8 cellular contexts compared by ENCODE assay signal in genomic region chr17:29568331-29569244, GRCh38. TPM values are rescaled to one million over a fixed set of nuclear protein-coding genes. Genes with fewer than 3 reads are reported as not detected.
DNase-seq lines count a peak whose midpoint lies in the region; FAIRE-seq and TF ChIP-seq lines count a peak whose summit lies in the region.

Gene TP53I13, plus strand, starts transcription at chr17:29568701. Its CDS starts 58 bp downstream, at chr17:29568759.

- intact Hi-C loops in sigmoid colon (cut with DNase I): loop anchor here (5.0 kb wide), 1 partner anchor 276 kb away; the partner anchor contains the start of gene NUFIP2

- peak within 1 kb of the TSS; percentile 72 for H3K27ac Mint-ChIP-seq in astrocyte (ENCODE audit: unreplicated experiment)

- H3K4me3 Mint-ChIP-seq in astrocyte (ENCODE audit: unreplicated experiment): peak within 1 kb of the TSS; percentile 91

- 1% methylated on average over 85 of the region's 85 CpGs for whole genome bisulfite sequencing in sigmoid colon, 2 donors

- TF ChIP-seq CTCF in HFF-Myc (IDR thresholded peaks at IDR 0.05; ENCODE audit: low read depth, low read length, missing control alignments) (no peak), astrocyte (IDR thresholded peaks at IDR 0.05; ENCODE audit: insufficient read depth, low read depth, low read length) (no peak), sigmoid colon (IDR thresholded peaks at IDR 0.05) (no peak)

- no peaks in the 10 kb centered on the region for H3K9me3 ChIP-seq in astrocyte (ENCODE audit: insufficient read depth, low read depth, low read length)
- H3K9me3 ChIP-seq in sigmoid colon: no peaks in the 10 kb centered on the region

- peak within 1 kb of the TSS; percentile 3 for H3K27ac ChIP-seq in astrocyte (ENCODE audit: low read depth, low read length)
- H3K27ac ChIP-seq in sigmoid colon: peak within 1 kb of the TSS; percentile 86 to 94 (median 90)

- peak within 1 kb of the TSS; percentile 93 for H2AFZ ChIP-seq in astrocyte (ENCODE audit: low read depth, low read length)

- peak within 1 kb of the TSS; percentile 92 for H3K4me2 ChIP-seq in astrocyte (ENCODE audit: low read length)

- peaks cover 10% of the 10 kb centered on the region for H3K36me3 Mint-ChIP-seq in astrocyte (ENCODE audit: low read depth, unreplicated experiment)

- H4K20me1 ChIP-seq in astrocyte (ENCODE audit: insufficient read depth, low read length): peaks cover 12% of the 10 kb centered on the region

- H3K9me3 Mint-ChIP-seq in astrocyte (ENCODE audit: unreplicated experiment): no peaks in the 10 kb centered on the region

- H3K79me2 ChIP-seq in astrocyte (ENCODE audit: insufficient read depth, low read length): no peaks in the 10 kb centered on the region

- peak; percentile 26 to 78 for TF ChIP-seq POLR2A in sigmoid colon (IDR thresholded peaks at IDR 0.05)

- peaks cover 5% of the 10 kb centered on the region for H3K27me3 ChIP-seq in astrocyte (ENCODE audit: insufficient read depth, low read length)
- H3K27me3 ChIP-seq in sigmoid colon: no peaks in the 10 kb centered on the region

- FAIRE-seq in astrocyte (lab: Jason Lieb, UNC): no peak

- H3K27me3 Mint-ChIP-seq in astrocyte (ENCODE audit: low read depth, unreplicated experiment): peaks cover 14% of the 10 kb centered on the region

- H3K36me3 ChIP-seq in astrocyte (ENCODE audit: insufficient read depth, low read length) (no peaks in the 10 kb centered on the region), sigmoid colon (peaks cover 0 to 3% (median 0%) of the 10 kb centered on the region in 4 donors)

- H3K4me1 ChIP-seq in astrocyte (ENCODE audit: insufficient read depth, low read length) (peaks cover 26% of the 10 kb centered on the region), sigmoid colon (peaks cover 0 to 69% (median 47%) of the 10 kb centered on the region in 4 donors)

- no peak for TF ChIP-seq EP300 in sigmoid colon (IDR thresholded peaks at IDR 0.05)

- DNase-seq in GDM1 (lab: John Stamatoyannopoulos, UW): peak; percentile 83
- DNase-seq in HFF-Myc (ENCODE audit: extremely low read depth, low read depth): no peak
- peak; percentile 68 for DNase-seq in NCI-H1436 treated with DMSO at 0.1 percent for 48 hours (lab: John Stamatoyannopoulos, UW)
- peak; percentile 71 for DNase-seq in T1000 (lab: John Stamatoyannopoulos, UW)
- DNase-seq in astrocyte (ENCODE audit: low read depth): peak; percentile 70
- peak; percentile 64 to 81 for DNase-seq in hippocampal formation (lab: John Stamatoyannopoulos, UW)
- DNase-seq in sigmoid colon: peak; percentile 93
- no peak for DNase-seq in NCI-H2107 (lab: John Stamatoyannopoulos, UW)

- peaks cover 5% of the 10 kb centered on the region for H3K4me1 Mint-ChIP-seq in astrocyte (ENCODE audit: low read depth, unreplicated experiment)

- H3K4me3 ChIP-seq in HFF-Myc (replicated peaks; ENCODE audit: low read depth, low read length) (peak within 1 kb of the TSS; percentile 66), astrocyte (ENCODE audit: insufficient read depth, low read depth, low read length) (peak within 1 kb of the TSS; percentile 83), sigmoid colon (peak within 1 kb of the TSS; percentile 57 to 79 (median 60))

- H3K9ac ChIP-seq in astrocyte (ENCODE audit: low read length): peak within 1 kb of the TSS; percentile 83

RNA-seq across cellular contexts. Expression of gene TP53I13, which starts in this region (rescaled TPM):
- 31.7 and 31.8 TPM in 2 replicates for total RNA-seq in astrocyte
- total RNA-seq in sigmoid colon: 10 to 100 TPM; 28.8 to 41.8 (median 35.4) TPM
- polyA plus RNA-seq in sigmoid colon: 10 to 100 TPM; 14.4 to 79.0 (median 20.3) TPM

Comparison
In these comparisons a context has a peak if more than half of its experiments do, and no peak if none do; other contexts are left out.
1. DNase-seq: peak in GDM1 (single experiment), NCI-H1436 treated with DMSO at 0.1 percent for 48 hours (single experiment), T1000 (single experiment), astrocyte (single experiment), hippocampal formation (2 of 2) and sigmoid colon (single experiment); none in HFF-Myc (single experiment) and NCI-H2107 (single experiment).
2. Peak in every context shown above with its lines, with median percentiles within 50 percentile points of each other: H3K4me3 ChIP-seq.